ENCODE assay signal across 3 cellular contexts in the genomic region with DNA sequence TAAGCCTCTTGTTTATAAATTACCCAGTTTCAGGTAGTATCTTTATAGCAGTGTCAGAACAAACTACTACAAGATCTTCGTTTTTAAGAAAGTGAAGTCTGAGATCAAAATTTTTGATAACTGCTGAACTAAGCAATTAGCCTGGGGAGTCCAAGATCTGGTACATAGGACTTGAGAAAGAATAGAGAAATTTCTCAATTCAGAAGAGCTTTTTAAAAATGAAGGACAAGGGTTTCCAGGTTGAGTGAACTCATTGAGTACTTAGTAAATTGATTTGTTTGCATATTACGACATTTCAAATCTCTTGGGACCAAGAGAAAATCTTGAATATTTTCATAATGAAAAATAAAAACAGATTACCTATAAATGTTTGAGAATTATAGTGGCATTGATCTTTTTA.
"Had no signal": no experiment of that assay in that cellular context is flagged by ENCODE, and none has a peak within 500 bp of the region (broad histone marks: within the 10 kb centered on the region; RNA-seq: fewer than 3 reads in every experiment).

No MANE protein-coding gene starts in this region.

- ATAC-seq: GM12878 had no signal

- DNase-seq: GDM1, GF-D8 had no signal

- H3K4me3 ChIP-seq: GM12878 had no signal
